ENCODE assay signal across 12 cellular contexts in the genomic region with DNA sequence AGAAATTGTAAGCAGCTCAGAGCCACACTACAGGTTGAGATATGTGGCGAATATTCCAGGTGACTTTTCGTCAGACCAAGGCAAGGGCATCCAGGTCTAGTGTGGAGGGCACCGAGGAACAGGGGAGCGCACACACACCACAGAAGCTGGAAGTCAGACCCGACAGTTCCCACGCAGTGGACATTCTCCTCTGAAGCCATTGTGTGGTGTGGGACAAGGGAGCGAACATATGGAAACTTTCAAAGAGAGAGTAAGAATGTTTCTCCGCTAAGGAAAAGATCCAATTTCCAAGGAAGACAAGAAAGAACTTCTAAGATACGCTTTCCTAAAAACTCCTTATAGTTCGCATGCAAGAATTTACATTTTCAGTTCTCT.
DNase-seq lines count a peak whose midpoint lies in the region; ATAC-seq and TF ChIP-seq lines count a peak whose summit lies in the region.
"Had no signal": no experiment of that assay in that cellular context is flagged by ENCODE, and none has a peak within 500 bp of the region (broad histone marks: within the 10 kb centered on the region; RNA-seq: fewer than 3 reads in every experiment).

No MANE protein-coding gene starts in this region.

- H3K79me2 ChIP-seq in hepatocyte = peaks cover 21% of the 10 kb centered on the region

- DNase-seq in AG04450 (ENCODE audit: low read depth, low spot score) = no peak
- no peak for DNase-seq in body of pancreas
- no peak for DNase-seq in hepatocyte (ENCODE audit: low spot score)
- DNase-seq in sigmoid colon = no peak
- DNase-seq in NCI-H345 (lab: John Stamatoyannopoulos, UW) = no peak
- DNase-seq in activated CD4-positive, alpha-beta T cell treated with anti-CD3 and anti-CD28 coated beads for 4 hours = no peak
- DNase-seq: GF-D8, GOT3, Kasumi-1, naive B cell had no signal

- no peak for TF ChIP-seq POLR2A in body of pancreas (IDR thresholded peaks at IDR 0.05)
- TF ChIP-seq POLR2A in sigmoid colon (IDR thresholded peaks at IDR 0.05) = no peak

- peak overlapping the region; percentile 95 for H3K27ac ChIP-seq in AG04450 (ENCODE audit: low read depth, low read length)
- H3K27ac ChIP-seq in body of pancreas = peak overlapping the region in 3 of 4 donors; percentile 33 to 60 (median 35)
- peak overlapping the region; percentile 81 for H3K27ac ChIP-seq in hepatocyte
- peak overlapping the region; percentile 77 to 90 (median 82) for H3K27ac ChIP-seq in sigmoid colon

- CTCF ChIA-PET in AG04450 (lab: Charles Lee) = interaction anchor here (0.5 kb wide), 1 partner anchor 19 kb away, joined by 4 read pairs; no protein-coding TSS in a partner anchor

- no peaks in the 10 kb centered on the region for H3K27me3 ChIP-seq in AG04450 (ENCODE audit: control insufficient read depth, insufficient read depth, low read length)
- H3K27me3 ChIP-seq in body of pancreas = no peaks in the 10 kb centered on the region
- no peaks in the 10 kb centered on the region for H3K27me3 ChIP-seq in hepatocyte
- H3K27me3 ChIP-seq in sigmoid colon = no peaks in the 10 kb centered on the region

- H3K9me3 ChIP-seq in AG04450 (ENCODE audit: control insufficient read depth, insufficient read depth, low read length) (no peaks in the 10 kb centered on the region), body of pancreas (no peaks in the 10 kb centered on the region), hepatocyte (ENCODE audit: low read depth) (no peaks in the 10 kb centered on the region), sigmoid colon (no peaks in the 10 kb centered on the region)

- peak overlapping the region; percentile 65 for H3K4me2 ChIP-seq in hepatocyte

- intact Hi-C loops in body of pancreas (cut with DNase I) = no loop called here
- intact Hi-C loops in sigmoid colon (cut with DNase I) = no loop called here

- no peak for TF ChIP-seq CTCF in AG04450 (IDR thresholded peaks at IDR 0.05; ENCODE audit: low read depth, low read length)
- TF ChIP-seq CTCF in body of pancreas (IDR thresholded peaks at IDR 0.05) = no peak
- TF ChIP-seq CTCF in hepatocyte (IDR thresholded peaks at IDR 0.05; ENCODE audit: poor library complexity) = no peak
- TF ChIP-seq CTCF in sigmoid colon (IDR thresholded peaks at IDR 0.05) = no peak

- ATAC-seq in body of pancreas (peak; percentile 36), GM18520 (IDR thresholded peaks at IDR 0.05; ENCODE audit: unreplicated experiment) (no peak), GM18870 (IDR thresholded peaks at IDR 0.05; ENCODE audit: unreplicated experiment) (no peak)

- H2AFZ ChIP-seq in hepatocyte = no peak overlapping the region

- no peaks in the 10 kb centered on the region for H4K20me1 ChIP-seq in hepatocyte (ENCODE audit: insufficient read depth, poor library complexity, severe bottlenecking)

- 72 to 91% methylated on average over 10 of the region's 10 CpGs for WGBS in body of pancreas, 2 donors
- WGBS in hepatocyte (ENCODE audit: low lambda C conversion rate, missing lambda C conversion rate) = 57% methylated on average over 10 of the region's 10 CpGs
- 81 to 86% methylated on average over 10 of the region's 10 CpGs for WGBS in sigmoid colon, 2 donors

- H3K36me3 ChIP-seq in body of pancreas (replicated peaks in 1 of 2; ENCODE audit: insufficient read depth in 1 of 2, low read depth in 2 of 2) (no peaks in the 10 kb centered on the region), hepatocyte (replicated peaks; ENCODE audit: insufficient read depth, low read depth) (no peaks in the 10 kb centered on the region), sigmoid colon (peaks cover 0 to 3% (median 0%) of the 10 kb centered on the region in 4 donors)

- H3K4me3 ChIP-seq in AG04450 (ENCODE audit: low read depth, low read length) (peak overlapping the region; percentile 38), body of pancreas (no peak overlapping the region), hepatocyte (no peak overlapping the region), sigmoid colon (peak overlapping the region; percentile 20 to 59 (median 50))

- no peak for TF ChIP-seq EP300 in sigmoid colon (IDR thresholded peaks at IDR 0.05)

- H3K9me2 ChIP-seq in hepatocyte (replicated peaks; ENCODE audit: insufficient read depth) = no peaks in the 10 kb centered on the region

- POLR2A ChIA-PET in AG04450 (lab: Yijun Ruan, JAX) = interaction anchor here (1.0 to 1.3 kb wide), 2 partner anchors 10 to 25 kb away, joined by 4 to 7 read pairs; no protein-coding TSS in a partner anchor

- H3K4me1 ChIP-seq in body of pancreas (no peaks in the 10 kb centered on the region), hepatocyte (ENCODE audit: insufficient read depth) (peaks cover 4% of the 10 kb centered on the region), sigmoid colon (peaks cover 0 to 64% (median 54%) of the 10 kb centered on the region in 4 donors)

Comparison
In these comparisons a context has a peak if more than half of its experiments do, and no peak if none do; other contexts are left out.
1. H3K27ac ChIP-seq: peak in every context shown above with its lines; median percentile 95 in AG04450; 82 in sigmoid colon; 81 in hepatocyte; 35 in body of pancreas.
2. H3K4me3 ChIP-seq: peak in AG04450 (single experiment) and sigmoid colon (4 of 4); none in body of pancreas (0 of 2) and hepatocyte (single experiment).